Comparison of ENCODE assay signal across 1 cellular context in the genomic region with DNA sequence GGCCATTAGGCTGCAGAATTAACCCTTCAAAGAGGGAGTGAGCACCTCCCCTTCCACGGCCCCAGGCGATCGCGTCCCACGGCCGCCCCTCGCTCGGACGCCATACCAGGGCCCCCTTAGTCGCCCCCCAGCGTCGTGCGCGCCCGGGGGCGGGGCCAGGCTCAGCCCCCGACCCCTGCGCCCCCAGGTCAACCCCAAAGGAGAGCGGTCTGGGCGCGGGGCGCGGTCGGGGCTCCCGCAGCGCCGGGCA.
TF ChIP-seq lines count a peak whose summit lies in the region.

No MANE protein-coding gene starts in this region.

TF ChIP-seq in endothelial cell of umbilical vein, 7 proteins besides CTCF, POLR2A, EP300 and RAD21:
- TF ChIP-seq JUN (IDR thresholded peaks at IDR 0.05; ENCODE audit: borderline replicate concordance, insufficient read depth, insufficient read length, low read depth): no peak
